ENCODE assay signal across 8 cellular contexts in the genomic region with DNA sequence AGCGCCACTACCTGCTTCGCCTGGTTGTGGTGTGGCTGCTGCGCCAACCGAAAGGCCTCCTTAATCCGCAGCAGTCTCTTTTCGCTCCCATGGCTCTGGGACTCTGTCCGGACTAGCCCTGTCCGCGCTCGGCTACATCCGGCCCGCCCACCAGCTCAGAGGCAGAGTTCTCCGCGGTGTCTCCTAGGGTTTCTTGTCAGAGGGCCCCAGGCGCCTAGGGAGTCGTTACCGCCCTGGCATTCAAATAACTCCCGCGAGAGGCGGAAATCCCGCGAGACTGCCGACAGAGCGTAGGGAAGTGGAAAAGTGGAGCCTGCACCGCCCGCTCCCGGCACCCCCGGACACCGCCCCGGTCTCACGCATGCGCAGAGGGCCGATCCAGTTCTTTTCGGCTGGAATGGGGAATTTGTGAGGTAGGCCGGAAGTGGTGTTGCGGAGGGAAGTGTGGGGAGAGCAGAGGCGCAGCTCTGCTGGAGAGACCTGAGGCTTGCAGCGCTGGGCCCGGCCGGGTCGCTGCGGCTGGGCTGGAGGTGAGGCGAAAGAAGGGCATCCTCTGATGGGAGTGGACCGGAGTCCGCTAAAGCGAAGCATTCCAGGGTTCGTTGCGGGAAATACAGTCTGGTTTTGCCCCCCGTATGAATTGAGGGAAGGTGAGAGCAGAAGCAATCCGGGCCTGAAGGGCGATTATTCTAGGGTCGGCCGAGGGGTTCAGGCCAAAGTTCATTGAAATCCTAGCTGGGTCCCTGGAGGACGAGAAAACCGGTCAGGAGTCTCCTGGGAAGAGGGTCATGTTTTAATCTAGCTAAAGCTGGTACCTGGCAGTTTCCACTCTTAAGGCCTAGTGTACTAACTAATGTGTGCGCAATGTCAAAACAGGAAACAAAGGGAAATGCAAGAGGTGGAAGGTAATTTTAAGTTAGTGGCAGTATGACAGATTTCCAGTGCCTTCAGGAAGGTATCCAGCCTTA. TPM values are rescaled to one million over a fixed set of nuclear protein-coding genes. Genes with fewer than 3 reads are reported as not detected.
DNase-seq lines count a peak whose midpoint lies in the region; ATAC-seq lines count a peak whose summit lies in the region.

A gene (plus strand): TSS at position 456 of the 968 bp plus-strand sequence. CDS start 5,151 bp downstream, outside the sequence.

- H3K9me3 Mint-ChIP-seq in effector memory CD8-positive, alpha-beta T cell = no peaks in the 10 kb centered on the region

- no peaks in the 10 kb centered on the region for H3K27me3 Mint-ChIP-seq in effector memory CD8-positive, alpha-beta T cell

- peak; percentile 99 for DNase-seq in COLO668 (lab: John Stamatoyannopoulos, UW; ENCODE audit: unreplicated experiment)
- DNase-seq in HT1080 (ENCODE audit: low read depth) = peak; percentile 100
- peak; percentile 98 for DNase-seq in NOMO-1 treated with DMSO at 0.1 percent for 48 hours (lab: John Stamatoyannopoulos, UW; ENCODE audit: unreplicated experiment)
- peak; percentile 90 to 92 for DNase-seq in activated CD8-positive, alpha-beta memory T cell treated with anti-CD3 and anti-CD28 coated beads for 4 hours (ENCODE audit: low read depth in 2 of 2)
- peak; percentile 95 to 98 (median 96) for DNase-seq in effector memory CD8-positive, alpha-beta T cell
- peak; percentile 98 for DNase-seq in medulla oblongata (ENCODE audit: extremely low spot score)
- DNase-seq in stimulated activated CD8-positive, alpha-beta memory T cell treated with anti-CD3 and anti-CD28 coated beads, Interleukin-12 subunit alpha, Interleukin-12 subunit beta, amount 100 ng/mL, for 1 hour (ENCODE audit: low read depth) = peak; percentile 97

- peak within 1 kb of the TSS; percentile 100 for H3K4me3 Mint-ChIP-seq in effector memory CD8-positive, alpha-beta T cell

- ATAC-seq in GM21360 (IDR thresholded peaks at IDR 0.05; ENCODE audit: unreplicated experiment) = peak; percentile 90
- peak; percentile 97 for ATAC-seq in effector memory CD8-positive, alpha-beta T cell (replicated peaks)

- peaks cover 25 to 29% of the 10 kb centered on the region in 2 donors for H3K4me1 Mint-ChIP-seq in effector memory CD8-positive, alpha-beta T cell (ENCODE audit: low read depth in 2 of 2)

- peaks cover 15% of the 10 kb centered on the region for H3K36me3 Mint-ChIP-seq in effector memory CD8-positive, alpha-beta T cell (ENCODE audit: insufficient read depth)

- H3K27ac Mint-ChIP-seq in effector memory CD8-positive, alpha-beta T cell = peak within 1 kb of the TSS; percentile 100

RNA-seq across cellular contexts. Expression of the gene that starts here (rescaled TPM):
- total RNA-seq in HT1080 (2014; rRNA removed; shearing (Covaris generic)) = 55.8 and 88.4 TPM in 2 replicates
- polyA plus RNA-seq in HT1080 (2015; cell fraction: cytosol; rRNA removed) = 77.5 and 86.4 TPM in 2 replicates
- polyA plus RNA-seq in HT1080 (2015; cell fraction: nucleus; rRNA removed) = 33.3 and 48.6 TPM in 2 replicates

Comparison
In these comparisons a context has a peak if more than half of its experiments do, and no peak if none do; other contexts are left out.
1. Peak in every context shown above with its lines: DNase-seq and ATAC-seq.